ENCODE assay signal across 1 cellular context in the genomic region with DNA sequence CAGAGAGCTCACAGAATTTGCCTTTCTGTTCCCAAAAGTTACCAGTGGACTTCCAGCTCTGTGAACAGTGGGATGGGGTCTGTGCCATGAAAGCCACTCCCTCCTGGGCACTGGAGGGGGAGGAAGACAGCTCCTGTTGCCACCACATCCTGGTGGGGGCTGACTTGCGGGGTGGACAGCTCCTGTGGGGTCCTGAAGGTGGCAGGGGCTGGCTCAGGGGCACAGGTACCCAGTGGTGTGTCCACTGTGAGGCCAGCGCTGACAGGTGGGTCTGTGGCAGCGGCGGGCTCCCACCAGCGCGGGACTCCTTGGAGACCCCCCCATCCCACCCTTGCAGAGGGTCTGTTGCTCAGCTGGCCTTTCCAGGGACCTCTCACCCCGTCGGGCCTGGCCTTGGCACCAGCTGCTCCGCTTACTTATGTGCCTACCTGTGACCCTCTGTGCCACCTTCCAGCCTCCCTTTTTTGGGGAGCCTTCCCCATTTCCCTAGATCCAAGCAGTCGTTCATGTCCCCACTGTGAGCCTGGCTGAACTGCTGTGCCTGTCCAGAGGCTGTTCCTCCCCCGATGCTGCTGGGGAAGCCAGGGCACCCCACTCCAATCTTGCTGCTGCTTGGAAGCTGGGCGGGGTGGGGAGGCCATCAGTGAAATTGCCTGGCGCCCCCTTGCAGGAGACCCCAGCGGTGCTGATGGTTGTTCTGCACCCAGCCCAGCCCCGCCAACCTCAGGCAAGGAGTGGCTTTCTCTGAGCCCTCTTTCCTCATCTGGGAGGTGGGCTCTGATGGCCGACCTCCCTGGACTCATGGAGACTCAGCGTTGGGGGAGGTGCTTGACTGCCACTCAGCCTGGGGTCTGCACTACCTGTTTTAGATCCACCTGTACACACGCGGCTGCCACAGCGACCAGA.
A peak's percentile ranks its signal among the peaks of the same experiment; 100 is the strongest.
TF ChIP-seq lines count a peak whose summit lies in the region.

No MANE protein-coding gene starts in this region.

TF ChIP-seq in HepG2, 621 proteins besides CTCF, POLR2A, EP300 and RAD21:
- TF ChIP-seq ZMYM2 (CRISPR knock-in tag; IDR thresholded peaks at IDR 0.05) (no peak), BORCS8-MEF2B (CRISPR knock-in tag; IDR thresholded peaks at IDR 0.05) (no peak), POLR2G (IDR thresholded peaks at IDR 0.05; ENCODE audit: low read depth, low read length) (peak; percentile 39; the same call in 1 of the 2 replicates), ZNF460 (CRISPR knock-in tag; IDR thresholded peaks at IDR 0.05; ENCODE audit: borderline replicate concordance) (no peak), SNAPC4 (CRISPR knock-in tag; IDR thresholded peaks at IDR 0.05) (no peak)
- TF ChIP-seq, protein P1, sequence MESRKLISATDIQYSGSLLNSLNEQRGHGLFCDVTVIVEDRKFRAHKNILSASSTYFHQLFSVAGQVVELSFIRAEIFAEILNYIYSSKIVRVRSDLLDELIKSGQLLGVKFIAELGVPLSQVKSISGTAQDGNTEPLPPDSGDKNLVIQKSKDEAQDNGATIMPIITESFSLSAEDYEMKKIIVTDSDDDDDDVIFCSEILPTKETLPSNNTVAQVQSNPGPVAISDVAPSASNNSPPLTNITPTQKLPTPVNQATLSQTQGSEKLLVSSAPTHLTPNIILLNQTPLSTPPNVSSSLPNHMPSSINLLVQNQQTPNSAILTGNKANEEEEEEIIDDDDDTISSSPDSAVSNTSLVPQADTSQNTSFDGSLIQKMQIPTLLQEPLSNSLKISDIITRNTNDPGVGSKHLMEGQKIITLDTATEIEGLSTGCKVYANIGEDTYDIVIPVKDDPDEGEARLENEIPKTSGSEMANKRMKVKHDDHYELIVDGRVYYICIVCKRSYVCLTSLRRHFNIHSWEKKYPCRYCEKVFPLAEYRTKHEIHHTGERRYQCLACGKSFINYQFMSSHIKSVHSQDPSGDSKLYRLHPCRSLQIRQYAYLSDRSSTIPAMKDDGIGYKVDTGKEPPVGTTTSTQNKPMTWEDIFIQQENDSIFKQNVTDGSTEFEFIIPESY (CRISPR knock-in tag; IDR thresholded peaks at IDR 0.05), result peak; percentile 34; the same call in 1 of the 2 replicates
- TF ChIP-seq, protein P2, sequence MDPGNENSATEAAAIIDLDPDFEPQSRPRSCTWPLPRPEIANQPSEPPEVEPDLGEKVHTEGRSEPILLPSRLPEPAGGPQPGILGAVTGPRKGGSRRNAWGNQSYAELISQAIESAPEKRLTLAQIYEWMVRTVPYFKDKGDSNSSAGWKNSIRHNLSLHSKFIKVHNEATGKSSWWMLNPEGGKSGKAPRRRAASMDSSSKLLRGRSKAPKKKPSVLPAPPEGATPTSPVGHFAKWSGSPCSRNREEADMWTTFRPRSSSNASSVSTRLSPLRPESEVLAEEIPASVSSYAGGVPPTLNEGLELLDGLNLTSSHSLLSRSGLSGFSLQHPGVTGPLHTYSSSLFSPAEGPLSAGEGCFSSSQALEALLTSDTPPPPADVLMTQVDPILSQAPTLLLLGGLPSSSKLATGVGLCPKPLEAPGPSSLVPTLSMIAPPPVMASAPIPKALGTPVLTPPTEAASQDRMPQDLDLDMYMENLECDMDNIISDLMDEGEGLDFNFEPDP (CRISPR knock-in tag; conservative IDR thresholded peaks at IDR 0.05), result no peak
